Comparison of ENCODE assay signal across 17 cellular contexts in genomic region chr14:45658917-45659299, GRCh38.
DNase-seq lines count a peak whose midpoint lies in the region; FAIRE-seq and TF ChIP-seq lines count a peak whose summit lies in the region.
"Had no signal": no experiment of that assay in that cellular context is flagged by ENCODE, and none has a peak within 500 bp of the region (broad histone marks: within the 10 kb centered on the region; RNA-seq: fewer than 3 reads in every experiment).

No MANE protein-coding gene starts in this region.

- H3K36me3 ChIP-seq in DOHH2 (ENCODE audit: control insufficient read depth, low read length): no peaks in the 10 kb centered on the region
- no peaks in the 10 kb centered on the region for H3K36me3 ChIP-seq in transverse colon
- H3K36me3 ChIP-seq in vagina: no peaks in the 10 kb centered on the region
- H3K36me3 ChIP-seq: BLaER1 treated with 17β-estradiol and CSF1 and Interleukin-3, amounts not matched to agents 10 nM and 100 nM had no signal

- no peaks in the 10 kb centered on the region for H3F3A ChIP-seq in DOHH2 (ENCODE audit: control insufficient read depth, insufficient read depth)

- H3K27me3 ChIP-seq in DOHH2 (ENCODE audit: control insufficient read depth, low read length) (no peaks in the 10 kb centered on the region), transverse colon (no peaks in the 10 kb centered on the region), vagina (no peaks in the 10 kb centered on the region)
- H3K27me3 ChIP-seq: BLaER1 treated with 17β-estradiol and CSF1 and Interleukin-3, amounts not matched to agents 10 nM and 100 nM had no signal

- no peak overlapping the region for H3K4me3 ChIP-seq in DOHH2 (ENCODE audit: low read length)
- H3K4me3 ChIP-seq in transverse colon: no peak overlapping the region
- H3K4me3 ChIP-seq in vagina: no peak overlapping the region
- H3K4me3 ChIP-seq: BLaER1 treated with 17β-estradiol and CSF1 and Interleukin-3, amounts not matched to agents 10 nM and 100 nM; GM23338 had no signal

- no peak for TF ChIP-seq EP300 in transverse colon (IDR thresholded peaks at IDR 0.05; ENCODE audit: low read depth)

- DNase-seq in SW480 (ENCODE audit: low spot score): peak; percentile 25
- no peak for DNase-seq in transverse colon
- no peak for DNase-seq in vagina (ENCODE audit: extremely low spot score in 2 of 2)
- no peak for DNase-seq in RKO (ENCODE audit: low spot score)
- no peak for DNase-seq in T-helper 1 cell
- DNase-seq: CD8-positive, alpha-beta T cell; DMS 273 treated with DMSO at 0.1 percent for 48 hours; DND-41; HCEC 1CT had no signal

- H3K27ac ChIP-seq in DOHH2 (ENCODE audit: low read depth, low read length) (peak overlapping the region; percentile 55), transverse colon (peak overlapping the region; percentile 31 to 75 (median 34)), vagina (no peak overlapping the region)
- H3K27ac ChIP-seq: BLaER1 treated with 17β-estradiol and CSF1 and Interleukin-3, amounts not matched to agents 10 nM and 100 nM; HL-60 had no signal

- FAIRE-seq in endometrium (lab: Jason Lieb, UNC): peak; percentile 8
- FAIRE-seq: G401.6, GM12892, H54 had no signal

- no peak for TF ChIP-seq CTCF in DOHH2 (IDR thresholded peaks at IDR 0.05; ENCODE audit: low read depth, low read length, poor library complexity, severe bottlenecking)
- no peak for TF ChIP-seq CTCF in transverse colon (IDR thresholded peaks at IDR 0.05)
- no peak for TF ChIP-seq CTCF in vagina (IDR thresholded peaks at IDR 0.05)

- TF ChIP-seq POLR2A in transverse colon (IDR thresholded peaks at IDR 0.05) (no peak), vagina (IDR thresholded peaks at IDR 0.05) (no peak)

- no peaks in the 10 kb centered on the region for H3K9me3 ChIP-seq in DOHH2 (ENCODE audit: control insufficient read depth, insufficient read depth, low read length)
- no peaks in the 10 kb centered on the region for H3K9me3 ChIP-seq in transverse colon
- no peaks in the 10 kb centered on the region for H3K9me3 ChIP-seq in vagina
- H3K9me3 ChIP-seq: BLaER1 treated with 17β-estradiol and CSF1 and Interleukin-3, amounts not matched to agents 10 nM and 100 nM had no signal

- H3K4me1 ChIP-seq in DOHH2 (ENCODE audit: control insufficient read depth, low read length) (peaks cover 18% of the 10 kb centered on the region), transverse colon (peaks cover 0 to 13% (median 6%) of the 10 kb centered on the region in 4 donors), vagina (no peaks in the 10 kb centered on the region)
- H3K4me1 ChIP-seq: BLaER1 treated with 17β-estradiol and CSF1 and Interleukin-3, amounts not matched to agents 10 nM and 100 nM had no signal

- 0 out of 2 replicates have a peak overlapping the region, but pooled peaks have one; percentile 19 for H3K4me2 ChIP-seq in DOHH2 (ENCODE audit: low read length)
- H3K4me2 ChIP-seq: BLaER1 treated with 17β-estradiol and CSF1 and Interleukin-3, amounts not matched to agents 10 nM and 100 nM; GM23338 had no signal

- no peaks in the 10 kb centered on the region for H4K20me1 ChIP-seq in DOHH2 (ENCODE audit: control insufficient read depth, insufficient read depth, low read depth, low read length)
- H4K20me1 ChIP-seq: BLaER1 treated with 17β-estradiol and CSF1 and Interleukin-3, amounts not matched to agents 10 nM and 100 nM had no signal

- intact Hi-C loops in transverse colon (cut with DNase I; ENCODE audit: low total_unique reads) (no loop called here), vagina (cut with DNase I) (no loop called here)

- H3K9me2 ChIP-seq in DOHH2 (replicated peaks; ENCODE audit: control insufficient read depth, low read length): no peaks in the 10 kb centered on the region

- in situ Hi-C loops in transverse colon (cut with MboI; ENCODE audit: low pct_ligation_motif_present in 1 of 4, low pct_unique_long_range_greater_than_20kb in 1 of 4, low sequenced_read_pairs in 3 of 4): no loop called here

- no peaks in the 10 kb centered on the region for H3K79me2 ChIP-seq in DOHH2 (ENCODE audit: control insufficient read depth, low read length)

- 28 to 38% methylated on average over 4 of the region's 4 CpGs for WGBS in transverse colon (ENCODE audit: low coverage in 1 of 2), 2 donors
